Comparison of ENCODE assay signal across 1 cellular context in genomic region chr3:194326192-194327029, GRCh38.
A peak's percentile ranks its signal among the peaks of the same experiment; 100 is the strongest.
TF ChIP-seq lines count a peak whose summit lies in the region.

No MANE protein-coding gene starts in this region.

TF ChIP-seq in K562, 482 proteins besides CTCF, POLR2A, EP300 and RAD21 (continued from another document):
- TF ChIP-seq AFF1 (IDR thresholded peaks at IDR 0.05; ENCODE audit: low read depth in 1 of 2, partially characterized antibody in 2 of 2): peak; percentile 34 to 59
